Comparison of ENCODE assay signal across 11 cellular contexts in the genomic region with DNA sequence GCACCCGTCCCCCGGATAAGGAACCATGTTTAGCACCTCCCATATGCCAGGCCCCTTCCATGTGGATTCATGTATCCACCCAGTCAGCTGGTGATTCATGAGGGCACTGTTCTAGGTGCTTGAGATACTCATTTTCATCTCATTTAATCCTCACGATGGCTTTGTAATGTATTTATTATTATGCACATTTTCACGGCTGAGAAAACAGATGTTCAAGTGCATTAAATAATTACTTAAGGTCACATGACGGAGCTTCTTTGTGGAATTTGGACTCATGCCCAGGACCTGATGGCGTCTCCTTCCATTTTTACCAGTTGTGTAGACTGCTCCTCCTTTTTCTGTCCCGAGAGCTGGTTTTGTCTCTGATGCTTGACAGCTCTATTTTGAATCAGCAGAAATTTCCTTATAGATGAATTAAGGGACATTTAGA.
DNase-seq lines count a peak whose midpoint lies in the region; ATAC-seq and TF ChIP-seq lines count a peak whose summit lies in the region.
"Had no signal": no experiment of that assay in that cellular context is flagged by ENCODE, and none has a peak within 500 bp of the region (broad histone marks: within the 10 kb centered on the region; RNA-seq: fewer than 3 reads in every experiment).

No MANE protein-coding gene starts in this region.

- H3K9me3 ChIP-seq in GM23248 (ENCODE audit: low read depth), result no peaks in the 10 kb centered on the region
- H3K9me3 ChIP-seq in psoas muscle, result no peaks in the 10 kb centered on the region

- peaks cover 96% of the 10 kb centered on the region for H3K79me2 ChIP-seq in GM23248 (ENCODE audit: insufficient read depth)

- peak; percentile 32 for DNase-seq in GM23248
- DNase-seq in NCI-H69 (lab: John Stamatoyannopoulos, UW), result peak; percentile 97
- peak; percentile 73 for DNase-seq in fibroblast of mammary gland (ENCODE audit: low read depth)
- DNase-seq in psoas muscle, result no peak
- DNase-seq in stimulated activated naive CD8-positive, alpha-beta T cell treated with anti-CD3 and anti-CD28 coated beads, Interleukin-15, amount 100 ng/mL, for 72 hours, result no peak
- DNase-seq in RPMI8226, result no peak
- DNase-seq in DMS114 treated with DMSO at 0.1 percent for 48 hours (lab: John Stamatoyannopoulos, UW; ENCODE audit: unreplicated experiment), result no peak
- DNase-seq: activated naive CD4-positive, alpha-beta T cell treated with anti-CD3 and anti-CD28 coated beads, Interleukin-2, amount 50 U/mL, for 16 hours had no signal

- intact Hi-C loops in psoas muscle (cut with DNase I), result no loop called here

- 44% methylated on average over 7 of the region's 7 CpGs for WGBS in GM23248 (ENCODE audit: low coverage in 1 of 2, low lambda C conversion rate in 2 of 2, missing lambda C conversion rate in 2 of 2), 2 experiments
- 11 to 19% (median 13%) methylated on average over 7 of the region's 7 CpGs for WGBS in psoas muscle, 3 donors

- peaks cover 65% of the 10 kb centered on the region for H3K4me1 Mint-ChIP-seq in stimulated activated naive CD8-positive, alpha-beta T cell treated with anti-CD3 and anti-CD28 coated beads, Interleukin-15, amount 100 ng/mL, for 72 hours

- H3K27ac Mint-ChIP-seq in stimulated activated naive CD8-positive, alpha-beta T cell treated with anti-CD3 and anti-CD28 coated beads, Interleukin-15, amount 100 ng/mL, for 72 hours, result no peak overlapping the region

- H3K4me3 ChIP-seq in GM23248, result no peak overlapping the region
- no peak overlapping the region for H3K4me3 ChIP-seq in fibroblast of mammary gland (ENCODE audit: control insufficient read depth, low read depth, low read length)
- H3K4me3 ChIP-seq in psoas muscle, result no peak overlapping the region
- H3K4me3 ChIP-seq: skin epidermis had no signal

- H3K27me3 Mint-ChIP-seq in stimulated activated naive CD8-positive, alpha-beta T cell treated with anti-CD3 and anti-CD28 coated beads, Interleukin-15, amount 100 ng/mL, for 72 hours, result no peaks in the 10 kb centered on the region
- H3K27me3 Mint-ChIP-seq: IgD-negative memory B cell had no signal

- H3K27ac ChIP-seq in GM23248 (no peak overlapping the region), psoas muscle (peak overlapping the region; percentile 47)

- peak; percentile 44 to 56 (median 50) for ATAC-seq in psoas muscle
- ATAC-seq in stimulated activated naive CD8-positive, alpha-beta T cell treated with anti-CD3 and anti-CD28 coated beads, Interleukin-15, amount 100 ng/mL, for 72 hours, result no peak
- ATAC-seq in GM21825 (IDR thresholded peaks at IDR 0.05; ENCODE audit: unreplicated experiment), result no peak

- no peaks in the 10 kb centered on the region for H3K27me3 ChIP-seq in GM23248 (replicated peaks; ENCODE audit: insufficient read depth)
- no peaks in the 10 kb centered on the region for H3K27me3 ChIP-seq in psoas muscle (ENCODE audit: insufficient read depth in 3 of 3, low read length in 2 of 3)

- no peak overlapping the region for H3K9ac ChIP-seq in GM23248

- H3K36me3 ChIP-seq in GM23248 (ENCODE audit: low read depth) (peaks cover 7% of the 10 kb centered on the region; the same call in 1 of the 2 replicates), psoas muscle (ENCODE audit: insufficient read depth in 1 of 2, low read depth in 1 of 2) (peaks cover 0 to 8% of the 10 kb centered on the region in 2 donors)

- H4K20me1 ChIP-seq in GM23248 (ENCODE audit: insufficient read depth), result no peaks in the 10 kb centered on the region

- H3F3A ChIP-seq in GM23248 (ENCODE audit: insufficient read depth), result peaks cover 29% of the 10 kb centered on the region

- H3K4me2 ChIP-seq in GM23248 (ENCODE audit: unreplicated experiment), result no peak overlapping the region

- no peak overlapping the region for H3K4me3 Mint-ChIP-seq in stimulated activated naive CD8-positive, alpha-beta T cell treated with anti-CD3 and anti-CD28 coated beads, Interleukin-15, amount 100 ng/mL, for 72 hours

- TF ChIP-seq CTCF in fibroblast of mammary gland (conservative IDR thresholded peaks at IDR 0.05; ENCODE audit: control insufficient read depth, insufficient read depth, low read depth, low read length), result no peak
- no peak for TF ChIP-seq CTCF in psoas muscle (IDR thresholded peaks at IDR 0.05)

- in situ Hi-C loops in GM23248 (cut with MboI), result no loop called here

- no peaks in the 10 kb centered on the region for H3K9me2 ChIP-seq in GM23248 (ENCODE audit: insufficient read depth)

- H3K9me3 Mint-ChIP-seq in stimulated activated naive CD8-positive, alpha-beta T cell treated with anti-CD3 and anti-CD28 coated beads, Interleukin-15, amount 100 ng/mL, for 72 hours, result no peaks in the 10 kb centered on the region
- H3K9me3 Mint-ChIP-seq: IgD-negative memory B cell had no signal

- H3K4me1 ChIP-seq in GM23248 (ENCODE audit: insufficient read depth) (peaks cover 48% of the 10 kb centered on the region), psoas muscle (peaks cover 58% of the 10 kb centered on the region)

- no peak overlapping the region for H2AFZ ChIP-seq in GM23248

Comparison
In these comparisons a context has a peak if more than half of its experiments do, and no peak if none do; other contexts are left out.
1. DNase-seq: peak in GM23248 (single experiment), NCI-H69 (single experiment) and fibroblast of mammary gland (single experiment); none in psoas muscle (0 of 2), stimulated activated naive CD8-positive, alpha-beta T cell treated with anti-CD3 and anti-CD28 coated beads, Interleukin-15, amount 100 ng/mL, for 72 hours (0 of 2), RPMI8226 (single experiment) and DMS114 treated with DMSO at 0.1 percent for 48 hours (single experiment).
2. ATAC-seq: peak in psoas muscle (4 of 4); none in stimulated activated naive CD8-positive, alpha-beta T cell treated with anti-CD3 and anti-CD28 coated beads, Interleukin-15, amount 100 ng/mL, for 72 hours (single experiment) and GM21825 (single experiment).